In the genomic region with DNA sequence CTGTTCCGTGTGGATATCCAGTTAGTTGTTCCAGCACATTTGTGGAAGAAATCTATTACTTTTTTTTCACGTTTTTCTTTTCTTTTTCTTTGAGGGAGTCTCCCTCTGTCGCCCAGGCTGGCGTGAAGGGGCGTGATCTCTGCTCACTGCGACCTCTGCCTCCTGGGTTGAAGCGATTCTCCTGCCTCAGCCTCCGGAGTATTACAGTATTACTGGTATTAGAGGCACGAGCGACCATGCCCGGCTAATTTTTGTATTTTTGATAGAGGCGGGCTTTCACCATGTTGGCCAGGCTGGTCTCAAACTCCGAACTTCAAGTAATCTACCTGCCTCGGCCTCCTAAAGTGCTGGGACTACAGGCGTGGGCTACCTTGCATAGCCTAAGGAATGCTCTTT, we compare ENCODE assay signal across 8 cellular contexts. TPM values are rescaled to one million over a fixed set of nuclear protein-coding genes. Genes with fewer than 3 reads are reported as not detected.
A peak's percentile ranks its signal among the peaks of the same experiment; 100 is the strongest.
DNase-seq lines count a peak whose midpoint lies in the region; ATAC-seq, FAIRE-seq and TF ChIP-seq lines count a peak whose summit lies in the region.

No MANE protein-coding gene starts in this region.

- TF ChIP-seq CTCF in K562 (IDR thresholded peaks at IDR 0.05 in 2 of 3, conservative IDR thresholded peaks at IDR 0.05 in 1 of 3; ENCODE audit: insufficient read depth in 2 of 3, low read depth in 1 of 3, low read length in 3 of 3) (peak in 2 of 3 experiments; percentile 3 to 7; a peak in 1 of 6 replicates), tibial nerve (IDR thresholded peaks at IDR 0.05) (no peak)

- no peaks in the 10 kb centered on the region for H3K9me3 Mint-ChIP-seq in activated T-cell treated with anti-CD3 and anti-CD28 coated beads, Interleukin-2, amount 50 U/mL, for 24 hours

- no peaks in the 10 kb centered on the region for H3K27me3 Mint-ChIP-seq in activated T-cell treated with anti-CD3 and anti-CD28 coated beads, Interleukin-2, amount 50 U/mL, for 24 hours

- H3K9ac ChIP-seq in K562 (ENCODE audit: insufficient read depth in 1 of 2, low read depth in 2 of 2, low read length in 2 of 2): peak overlapping the region; percentile 80 to 87

- TF ChIP-seq POLR2A in K562 (conservative IDR thresholded peaks at IDR 0.05) (no peak), tibial nerve (IDR thresholded peaks at IDR 0.05) (no peak)

- no TSS peak for BruUV-seq in K562 (replicated peaks; lab: Mats Ljungman, UMichigan)

- H3K4me1 ChIP-seq in K562 (replicated peaks in 1 of 2; ENCODE audit: control insufficient read depth in 2 of 2, insufficient read depth in 2 of 2, low read length in 2 of 2) (peaks cover 22 to 39% of the 10 kb centered on the region in 2 experiments), tibial nerve (peaks cover 0 to 39% (median 8%) of the 10 kb centered on the region in 4 donors)

- H4K20me1 ChIP-seq in K562 (replicated peaks; ENCODE audit: control insufficient read depth, insufficient read depth, low read length): no peaks in the 10 kb centered on the region

- H3K4me2 ChIP-seq in K562 (ENCODE audit: insufficient read depth, low read length): peak overlapping the region; percentile 67

- peak overlapping the region; percentile 85 for H3K4me3 Mint-ChIP-seq in activated T-cell treated with anti-CD3 and anti-CD28 coated beads, Interleukin-2, amount 50 U/mL, for 24 hours

- H3K27ac Mint-ChIP-seq in activated T-cell treated with anti-CD3 and anti-CD28 coated beads, Interleukin-2, amount 50 U/mL, for 24 hours: no peak overlapping the region

- H3K4me3 ChIP-seq in K562: peak overlapping the region; percentile 60; the same call in 1 of the 2 replicates
- peak overlapping the region; percentile 48 to 78 (median 68) for H3K4me3 ChIP-seq in tibial nerve

- H3K27me3 ChIP-seq in K562 (ENCODE audit: control insufficient read depth in 2 of 2, insufficient read depth in 2 of 2, low read length in 2 of 2) (no peaks in the 10 kb centered on the region), tibial nerve (no peaks in the 10 kb centered on the region)

- peaks cover 30% of the 10 kb centered on the region for H3K4me1 Mint-ChIP-seq in activated T-cell treated with anti-CD3 and anti-CD28 coated beads, Interleukin-2, amount 50 U/mL, for 24 hours (ENCODE audit: low read depth)

- CTCF ChIA-PET in K562 (lab: Yijun Ruan, JAX; ENCODE audit: low intra/inter-chr PET ratio): interaction anchor here (0.5 kb wide), 1 partner anchor 24 kb away, joined by 6 read pairs; no protein-coding TSS in a partner anchor

- WGBS in K562 (ENCODE audit: insufficient coverage, low coverage, missing lambda C conversion rate): 12% methylated on average over 15 of the region's 15 CpGs
- WGBS in tibial nerve, 2 donors: 25 to 32% methylated on average over 15 of the region's 15 CpGs

- no peak for DNase-seq in activated T-cell treated with anti-CD3 and anti-CD28 coated beads, Interleukin-2, amount 50 U/mL, for 24 hours
- no peak for DNase-seq in activated T-cell treated with anti-CD3 and anti-CD28 coated beads, Interleukin-2, amount 50 U/mL, for 1 hour
- DNase-seq in K562 (ENCODE audit: extremely low read depth in 1 of 4, low spot score in 3 of 4) (peak in 1 of 4 experiments; percentile 51), mesenteric fat pad (ENCODE audit: low spot score) (peak; percentile 64), tibial nerve (ENCODE audit: low spot score in 2 of 2) (no peak), A172 (ENCODE audit: low spot score) (no peak)
- DNase-seq in activated effector memory CD4-positive, alpha-beta T cell treated with anti-CD3 and anti-CD28 coated beads, Interleukin-2, amount 50 U/mL, for 16 hours: no peak

- peak; percentile 13; the same call in 1 of the 3 replicates for ATAC-seq in K562
- no peak for ATAC-seq in GM21717 (IDR thresholded peaks at IDR 0.05; ENCODE audit: unreplicated experiment)

- intact Hi-C loops in K562 (cut with micrococcal nuclease): loop anchor here (10.0 kb wide), 1 partner anchor 166 kb away; a partner anchor contains a TSS

- H3K79me2 ChIP-seq in K562 (ENCODE audit: control insufficient read depth, insufficient read depth, low read length): peaks cover 37% of the 10 kb centered on the region

- peaks cover 19% of the 10 kb centered on the region for H3K36me3 Mint-ChIP-seq in activated T-cell treated with anti-CD3 and anti-CD28 coated beads, Interleukin-2, amount 50 U/mL, for 24 hours (ENCODE audit: low read depth)

- TF ChIP-seq RAD21 in K562 (CRISPR knock-in tag; conservative IDR thresholded peaks at IDR 0.05 in 1 of 2, IDR thresholded peaks at IDR 0.05 in 1 of 2): no peak

- POLR2A ChIA-PET in K562 (lab: Yijun Ruan, JAX): interaction anchor here (0.7 kb wide), 2 partner anchors 10 to 35 kb away, joined by 3 read pairs; no protein-coding TSS in a partner anchor

- in situ Hi-C loops in K562 (cut with MboI): no loop called here

- H2AFZ ChIP-seq in K562 (ENCODE audit: low read depth, low read length): peak overlapping the region; percentile 91

- H3K36me3 ChIP-seq in K562 (ENCODE audit: control insufficient read depth, insufficient read depth, low read length) (peaks cover 7% of the 10 kb centered on the region; the same call in 1 of the 3 replicates), tibial nerve (no peaks in the 10 kb centered on the region)

- TF ChIP-seq EP300 in K562 (IDR thresholded peaks at IDR 0.05; ENCODE audit: low read length) (no peak), tibial nerve (IDR thresholded peaks at IDR 0.05) (no peak)

- no peak for FAIRE-seq in K562 (lab: Jason Lieb, UNC)

- no peaks in the 10 kb centered on the region for H3K9me1 ChIP-seq in K562 (ENCODE audit: control insufficient read depth, insufficient read depth, low read length)

- H3K9me3 ChIP-seq in K562 (replicated peaks; ENCODE audit: control insufficient read depth, insufficient read depth, low read depth, low read length) (peaks cover 3% of the 10 kb centered on the region; the same call in 1 of the 2 replicates), tibial nerve (no peaks in the 10 kb centered on the region)

- H3K27ac ChIP-seq in K562 (ENCODE audit: extremely low read depth, low read depth, low read length) (peak overlapping the region; percentile 94), tibial nerve (peak overlapping the region; percentile 81 to 98 (median 92))

TF ChIP-seq in K562, 482 proteins besides CTCF, POLR2A, EP300 and RAD21 (continues in another document):
- TF ChIP-seq ZEB2 (IDR thresholded peaks at IDR 0.05): 0 out of 2 replicates have a peak, but pooled peaks have one; percentile 1
- TF ChIP-seq, protein P1, sequence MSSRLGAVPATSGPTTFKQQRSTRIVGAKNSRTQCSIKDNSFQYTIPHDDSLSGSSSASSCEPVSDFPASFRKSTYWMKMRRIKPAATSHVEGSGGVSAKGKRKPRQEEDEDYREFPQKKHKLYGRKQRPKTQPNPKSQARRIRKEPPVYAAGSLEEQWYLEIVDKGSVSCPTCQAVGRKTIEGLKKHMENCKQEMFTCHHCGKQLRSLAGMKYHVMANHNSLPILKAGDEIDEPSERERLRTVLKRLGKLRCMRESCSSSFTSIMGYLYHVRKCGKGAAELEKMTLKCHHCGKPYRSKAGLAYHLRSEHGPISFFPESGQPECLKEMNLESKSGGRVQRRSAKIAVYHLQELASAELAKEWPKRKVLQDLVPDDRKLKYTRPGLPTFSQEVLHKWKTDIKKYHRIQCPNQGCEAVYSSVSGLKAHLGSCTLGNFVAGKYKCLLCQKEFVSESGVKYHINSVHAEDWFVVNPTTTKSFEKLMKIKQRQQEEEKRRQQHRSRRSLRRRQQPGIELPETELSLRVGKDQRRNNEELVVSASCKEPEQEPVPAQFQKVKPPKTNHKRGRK (tag; IDR thresholded peaks at IDR 0.05): 0 out of 2 replicates have a peak, but pooled peaks have one; percentile 7

RNA-seq across cellular contexts. Expression of a gene that starts 43.6 kb away (rescaled TPM):
- 60.0 and 88.6 TPM in 2 replicates for total RNA-seq in K562 (2011; cell fraction: chromatin; rRNA removed; ENCODE audit: low replicate concordance)
- 33.5 and 37.6 TPM in 2 replicates for total RNA-seq in K562 (2011; cell fraction: nucleolus; rRNA removed)
- 52.8 and 67.6 TPM in 2 replicates for total RNA-seq in K562 (2011; cell fraction: nucleoplasm; rRNA removed)
- total RNA-seq in K562 (2014; rRNA removed) (8.8 and 12.7 TPM in 2 replicates), K562 (2014; rRNA removed; fragmentation: Illumina TruSeq; extraction: Trizol) (19.0 and 19.3 TPM in 2 replicates), K562 (2015; rRNA removed; fragmentation: Illumina TruSeq; extraction: Trizol) (15.2 and 18.6 TPM in 2 replicates), K562 (2021) (24.1 and 29.6 TPM in 2 replicates), mesenteric fat pad (23.1 TPM), tibial nerve (10 to 100 TPM; 11.6 to 15.9 (median 13.3) TPM)
- polyA plus RNA-seq in K562 (2011; rRNA removed) (9.7 and 12.8 TPM in 2 replicates), K562 (2014; fragmentation: Illumina TruSeq; extraction: Trizol) (15.0 and 19.0 TPM in 2 replicates), K562 (2014; fragmentation: Nextera tagmentation; extraction: Ambion mirVana) (1 to 10 TPM; 3.7 to 4.3 TPM), K562 (2014; rRNA removed) (9.3 and 12.1 TPM in 2 replicates)
- 3.4 and 5.4 TPM in 2 replicates for polyA plus RNA-seq in K562 (2011; cell fraction: cytosol; rRNA removed)
- polyA plus RNA-seq in K562 (2011; cell fraction: nucleus; rRNA removed): 12.2 and 14.2 TPM in 2 replicates
- 11.9 and 22.7 TPM in 2 replicates for polyA plus RNA-seq in K562 (2012)
- 32.7 and 36.5 TPM in 2 replicates for polyA minus RNA-seq in K562 (2011; rRNA and poly(A)+ RNA removed)
- polyA minus RNA-seq in K562 (2011; cell fraction: cytosol; rRNA and poly(A)+ RNA removed): 13.7 and 14.7 TPM in 2 replicates
- 11.3 and 16.3 TPM in 2 replicates for polyA minus RNA-seq in K562 (2011; cell fraction: nucleus; rRNA and poly(A)+ RNA removed)
- total RNA-seq in A172 (2014; rRNA removed; shearing (Covaris generic)): 9.7 and 11.7 TPM in 2 replicates

RNA-seq across cellular contexts. Expression of a gene that starts 53.1 kb away (rescaled TPM):
- 132 and 250 TPM in 2 replicates for total RNA-seq in K562 (2011; cell fraction: chromatin; rRNA removed; ENCODE audit: low replicate concordance)
- total RNA-seq in K562 (2011; cell fraction: nucleolus; rRNA removed): 69.4 and 90.8 TPM in 2 replicates
- 166 and 244 TPM in 2 replicates for total RNA-seq in K562 (2011; cell fraction: nucleoplasm; rRNA removed)
- total RNA-seq in K562 (2014; rRNA removed): 35.2 and 35.3 TPM in 2 replicates
- total RNA-seq in K562 (2014; rRNA removed; fragmentation: Illumina TruSeq; extraction: Trizol): 70.0 and 80.3 TPM in 2 replicates
- 63.2 and 67.0 TPM in 2 replicates for total RNA-seq in K562 (2015; rRNA removed; fragmentation: Illumina TruSeq; extraction: Trizol)
- total RNA-seq in K562 (2021): 37.9 and 38.2 TPM in 2 replicates
- 74.3 and 82.6 TPM in 2 replicates for polyA plus RNA-seq in K562 (2011; rRNA removed)
- polyA plus RNA-seq in K562 (2011; cell fraction: cytosol; rRNA removed): 12.3 and 38.2 TPM in 2 replicates
- polyA plus RNA-seq in K562 (2011; cell fraction: nucleus; rRNA removed): 129 and 148 TPM in 2 replicates
- polyA plus RNA-seq in K562 (2012): 27.7 and 49.9 TPM in 2 replicates
- 47.8 and 54.1 TPM in 2 replicates for polyA plus RNA-seq in K562 (2014; fragmentation: Illumina TruSeq; extraction: Trizol)
- polyA plus RNA-seq in K562 (2014; fragmentation: Nextera tagmentation; extraction: Ambion mirVana): 10 to 100 TPM; 18.6 to 28.2 TPM
- 49.9 and 51.9 TPM in 2 replicates for polyA plus RNA-seq in K562 (2014; rRNA removed)
- 63.7 and 81.3 TPM in 2 replicates for polyA minus RNA-seq in K562 (2011; rRNA and poly(A)+ RNA removed)
- 19.2 and 20.6 TPM in 2 replicates for polyA minus RNA-seq in K562 (2011; cell fraction: cytosol; rRNA and poly(A)+ RNA removed)
- 43.5 and 79.2 TPM in 2 replicates for polyA minus RNA-seq in K562 (2011; cell fraction: nucleus; rRNA and poly(A)+ RNA removed)
- total RNA-seq in mesenteric fat pad: 30.0 TPM
- 10 to 100 TPM; 73.4 to 92.6 (median 81.7) TPM for total RNA-seq in tibial nerve
- total RNA-seq in A172 (2014; rRNA removed; shearing (Covaris generic)): 57.1 and 57.3 TPM in 2 replicates

Comparison
In these comparisons a context has a peak if more than half of its experiments do, and no peak if none do; other contexts are left out.
1. CTCF ChIP-seq: peak in K562 (2 of 3); none in tibial nerve (0 of 5).